In the genomic region with DNA sequence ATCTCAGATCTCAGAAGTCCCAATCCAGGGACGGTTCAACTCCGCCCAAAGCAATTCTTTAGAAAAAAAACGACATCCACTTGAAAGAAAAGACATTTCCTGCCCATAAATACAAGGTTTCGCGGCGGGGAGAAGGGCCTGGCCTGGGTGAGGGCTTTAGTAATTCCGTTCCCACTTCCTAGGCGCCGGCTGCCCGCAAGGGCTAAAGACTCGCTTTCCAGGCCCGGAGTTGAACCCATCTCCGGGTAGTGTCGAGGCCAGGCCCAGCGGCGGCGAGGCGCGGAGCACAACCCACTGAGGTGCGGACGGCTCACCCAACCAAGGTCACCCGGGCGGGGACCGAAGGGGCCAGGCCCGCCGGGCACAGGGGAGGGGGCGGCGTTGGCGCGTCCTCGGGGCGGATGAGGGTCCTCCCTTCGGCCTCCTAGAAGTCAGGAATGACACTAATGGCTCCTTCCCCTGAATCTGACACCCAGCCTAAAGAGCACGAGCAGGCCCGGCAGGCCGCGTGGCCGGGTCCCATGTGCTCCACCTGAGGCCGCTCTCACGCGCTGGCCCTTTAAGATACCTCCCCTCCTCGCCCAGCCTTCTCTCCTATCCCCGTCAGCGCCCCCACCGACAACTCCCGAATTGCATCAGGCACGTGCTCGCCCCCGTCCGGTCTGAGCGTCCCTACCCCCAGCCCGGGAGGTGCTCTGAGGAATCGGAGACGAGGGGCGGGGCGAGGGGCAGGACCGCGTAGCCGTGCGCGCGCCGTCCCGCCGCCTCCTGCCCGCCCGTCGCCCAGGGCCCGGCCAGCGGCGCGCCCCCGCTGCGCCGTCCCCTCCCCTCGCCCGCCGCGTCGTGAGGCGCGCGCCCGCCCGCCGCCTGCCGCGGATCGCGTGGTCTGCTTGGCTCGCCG, we compare ENCODE assay signal across 1 cellular context.
A peak's percentile ranks its signal among the peaks of the same experiment; 100 is the strongest.
TF ChIP-seq lines count a peak whose summit lies in the region.

No MANE protein-coding gene starts in this region.

TF ChIP-seq in K562, 482 proteins besides CTCF, POLR2A, EP300 and RAD21 (continued from another document and continues in another):
- TF ChIP-seq, protein P1, sequence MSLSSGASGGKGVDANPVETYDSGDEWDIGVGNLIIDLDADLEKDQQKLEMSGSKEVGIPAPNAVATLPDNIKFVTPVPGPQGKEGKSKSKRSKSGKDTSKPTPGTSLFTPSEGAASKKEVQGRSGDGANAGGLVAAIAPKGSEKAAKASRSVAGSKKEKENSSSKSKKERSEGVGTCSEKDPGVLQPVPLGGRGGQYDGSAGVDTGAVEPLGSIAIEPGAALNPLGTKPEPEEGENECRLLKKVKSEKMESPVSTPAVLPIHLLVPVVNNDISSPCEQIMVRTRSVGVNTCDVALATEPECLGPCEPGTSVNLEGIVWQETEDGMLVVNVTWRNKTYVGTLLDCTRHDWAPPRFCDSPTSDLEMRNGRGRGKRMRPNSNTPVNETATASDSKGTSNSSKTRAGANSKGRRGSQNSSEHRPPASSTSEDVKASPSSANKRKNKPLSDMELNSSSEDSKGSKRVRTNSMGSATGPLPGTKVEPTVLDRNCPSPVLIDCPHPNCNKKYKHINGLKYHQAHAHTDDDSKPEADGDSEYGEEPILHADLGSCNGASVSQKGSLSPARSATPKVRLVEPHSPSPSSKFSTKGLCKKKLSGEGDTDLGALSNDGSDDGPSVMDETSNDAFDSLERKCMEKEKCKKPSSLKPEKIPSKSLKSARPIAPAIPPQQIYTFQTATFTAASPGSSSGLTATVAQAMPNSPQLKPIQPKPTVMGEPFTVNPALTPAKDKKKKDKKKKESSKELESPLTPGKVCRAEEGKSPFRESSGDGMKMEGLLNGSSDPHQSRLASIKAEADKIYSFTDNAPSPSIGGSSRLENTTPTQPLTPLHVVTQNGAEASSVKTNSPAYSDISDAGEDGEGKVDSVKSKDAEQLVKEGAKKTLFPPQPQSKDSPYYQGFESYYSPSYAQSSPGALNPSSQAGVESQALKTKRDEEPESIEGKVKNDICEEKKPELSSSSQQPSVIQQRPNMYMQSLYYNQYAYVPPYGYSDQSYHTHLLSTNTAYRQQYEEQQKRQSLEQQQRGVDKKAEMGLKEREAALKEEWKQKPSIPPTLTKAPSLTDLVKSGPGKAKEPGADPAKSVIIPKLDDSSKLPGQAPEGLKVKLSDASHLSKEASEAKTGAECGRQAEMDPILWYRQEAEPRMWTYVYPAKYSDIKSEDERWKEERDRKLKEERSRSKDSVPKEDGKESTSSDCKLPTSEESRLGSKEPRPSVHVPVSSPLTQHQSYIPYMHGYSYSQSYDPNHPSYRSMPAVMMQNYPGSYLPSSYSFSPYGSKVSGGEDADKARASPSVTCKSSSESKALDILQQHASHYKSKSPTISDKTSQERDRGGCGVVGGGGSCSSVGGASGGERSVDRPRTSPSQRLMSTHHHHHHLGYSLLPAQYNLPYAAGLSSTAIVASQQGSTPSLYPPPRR (CRISPR knock-in tag; IDR thresholded peaks at IDR 0.05; ENCODE audit: borderline replicate concordance): peak; percentile 77; the same call in 1 of the 2 replicates
- TF ChIP-seq ZNF695 (CRISPR knock-in tag; IDR thresholded peaks at IDR 0.05) (0 out of 2 replicates have a peak, but pooled peaks have one; percentile 39), ZC3H11A (IDR thresholded peaks at IDR 0.05; ENCODE audit: low read depth, low read length) (no peak), TARDBP (IDR thresholded peaks at IDR 0.05) (no peak; the same call in 1 of the 2 replicates), NCOA4 (IDR thresholded peaks at IDR 0.05; ENCODE audit: partially characterized antibody) (no peak), HCFC1 (IDR thresholded peaks at IDR 0.05; ENCODE audit: low read depth, low read length) (peak; percentile 56; the same call in 1 of the 2 replicates), FOXJ2 (tag; IDR thresholded peaks at IDR 0.05) (no peak), SOX6 (IDR thresholded peaks at IDR 0.05) (peak; percentile 86), NUFIP1 (IDR thresholded peaks at IDR 0.05; ENCODE audit: partially characterized antibody) (no peak), POLR2G (IDR thresholded peaks at IDR 0.05; ENCODE audit: low read depth, low read length) (peak; percentile 82), ZNF699 (CRISPR knock-in tag; IDR thresholded peaks at IDR 0.05; ENCODE audit: insufficient replicate concordance) (no peak), FOXP1 (CRISPR knock-in tag; IDR thresholded peaks at IDR 0.05) (peak; percentile 99), ZNF766 (CRISPR knock-in tag; conservative IDR thresholded peaks at IDR 0.05) (peak; percentile 88), POLR3G (IDR thresholded peaks at IDR 0.05; ENCODE audit: extremely low read depth, insufficient read length, insufficient replicate concordance) (no peak), EGR1 (conservative IDR thresholded peaks at IDR 0.05) (peak; percentile 96), ZNF778 (CRISPR knock-in tag; IDR thresholded peaks at IDR 0.05) (no peak), ZNF436 (CRISPR knock-in tag; IDR thresholded peaks at IDR 0.05) (no peak), L3MBTL2 (IDR thresholded peaks at IDR 0.05) (peak; percentile 99), SMAD1 (IDR thresholded peaks at IDR 0.05; ENCODE audit: low read depth, low read length, partially characterized antibody) (peak; percentile 60), STAT5B (CRISPR knock-in tag; IDR thresholded peaks at IDR 0.05) (no peak), NR4A1 (CRISPR knock-in tag; IDR thresholded peaks at IDR 0.05) (0 out of 2 replicates have a peak, but pooled peaks have one; percentile 43), NR4A1 (tag; IDR thresholded peaks at IDR 0.05) (peak; percentile 80), ZBTB1 (CRISPR knock-in tag; IDR thresholded peaks at IDR 0.05; ENCODE audit: borderline replicate concordance, low read depth) (peak; percentile 85), IFI16 (CRISPR knock-in tag; IDR thresholded peaks at IDR 0.05) (no peak), TCFL5 (CRISPR knock-in tag; conservative IDR thresholded peaks at IDR 0.05) (no peak), KAT8 (IDR thresholded peaks at IDR 0.05; ENCODE audit: low read depth) (no peak), RBM15 (IDR thresholded peaks at IDR 0.05; ENCODE audit: insufficient read depth, low read length) (no peak), TAF7 (tag; IDR thresholded peaks at IDR 0.05) (no peak), NFATC3 (IDR thresholded peaks at IDR 0.05) (no peak), ZNF316 (IDR thresholded peaks at IDR 0.05) (no peak), THRAP3 (IDR thresholded peaks at IDR 0.05; ENCODE audit: borderline replicate concordance) (no peak), POLR3A (IDR thresholded peaks at IDR 0.05; ENCODE audit: borderline replicate concordance, extremely low read depth, insufficient read depth, insufficient read length) (no peak), POLR2B (IDR thresholded peaks at IDR 0.05; ENCODE audit: low read depth, partially characterized antibody) (peak; percentile 47), ZNF197 (CRISPR knock-in tag; IDR thresholded peaks at IDR 0.05; ENCODE audit: low read depth) (peak; percentile 88), DACH1 (IDR thresholded peaks at IDR 0.05; ENCODE audit: partially characterized antibody) (peak; percentile 74), POLR2AphosphoS2 (IDR thresholded peaks at IDR 0.05; ENCODE audit: low read length) (no peak), HDAC3 (IDR thresholded peaks at IDR 0.05; ENCODE audit: borderline replicate concordance, partially characterized antibody) (no peak), ZNF717 (CRISPR knock-in tag; IDR thresholded peaks at IDR 0.05) (no peak), MAZ (CRISPR knock-in tag; conservative IDR thresholded peaks at IDR 0.05 in 1 of 2, IDR thresholded peaks at IDR 0.05 in 1 of 2) (peak; percentile 95 to 96), MEF2A (IDR thresholded peaks at IDR 0.05; ENCODE audit: control insufficient read depth, low read depth, low read length) (0 out of 2 replicates have a peak, but pooled peaks have one; percentile 11), HNRNPL (IDR thresholded peaks at IDR 0.05; ENCODE audit: low read depth, low read length) (no peak)
- TF ChIP-seq, protein P2, sequence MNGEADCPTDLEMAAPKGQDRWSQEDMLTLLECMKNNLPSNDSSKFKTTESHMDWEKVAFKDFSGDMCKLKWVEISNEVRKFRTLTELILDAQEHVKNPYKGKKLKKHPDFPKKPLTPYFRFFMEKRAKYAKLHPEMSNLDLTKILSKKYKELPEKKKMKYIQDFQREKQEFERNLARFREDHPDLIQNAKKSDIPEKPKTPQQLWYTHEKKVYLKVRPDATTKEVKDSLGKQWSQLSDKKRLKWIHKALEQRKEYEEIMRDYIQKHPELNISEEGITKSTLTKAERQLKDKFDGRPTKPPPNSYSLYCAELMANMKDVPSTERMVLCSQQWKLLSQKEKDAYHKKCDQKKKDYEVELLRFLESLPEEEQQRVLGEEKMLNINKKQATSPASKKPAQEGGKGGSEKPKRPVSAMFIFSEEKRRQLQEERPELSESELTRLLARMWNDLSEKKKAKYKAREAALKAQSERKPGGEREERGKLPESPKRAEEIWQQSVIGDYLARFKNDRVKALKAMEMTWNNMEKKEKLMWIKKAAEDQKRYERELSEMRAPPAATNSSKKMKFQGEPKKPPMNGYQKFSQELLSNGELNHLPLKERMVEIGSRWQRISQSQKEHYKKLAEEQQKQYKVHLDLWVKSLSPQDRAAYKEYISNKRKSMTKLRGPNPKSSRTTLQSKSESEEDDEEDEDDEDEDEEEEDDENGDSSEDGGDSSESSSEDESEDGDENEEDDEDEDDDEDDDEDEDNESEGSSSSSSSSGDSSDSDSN (IDR thresholded peaks at IDR 0.05; ENCODE audit: borderline replicate concordance in 1 of 2, low read depth in 2 of 2, low read length in 2 of 2): peak in 1 of 2 experiments; percentile 57; a peak in 1 of 4 replicates
- TF ChIP-seq, protein P3, sequence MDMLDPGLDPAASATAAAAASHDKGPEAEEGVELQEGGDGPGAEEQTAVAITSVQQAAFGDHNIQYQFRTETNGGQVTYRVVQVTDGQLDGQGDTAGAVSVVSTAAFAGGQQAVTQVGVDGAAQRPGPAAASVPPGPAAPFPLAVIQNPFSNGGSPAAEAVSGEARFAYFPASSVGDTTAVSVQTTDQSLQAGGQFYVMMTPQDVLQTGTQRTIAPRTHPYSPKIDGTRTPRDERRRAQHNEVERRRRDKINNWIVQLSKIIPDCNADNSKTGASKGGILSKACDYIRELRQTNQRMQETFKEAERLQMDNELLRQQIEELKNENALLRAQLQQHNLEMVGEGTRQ (CRISPR knock-in tag; IDR thresholded peaks at IDR 0.05): peak; percentile 77
- TF ChIP-seq, protein P4, sequence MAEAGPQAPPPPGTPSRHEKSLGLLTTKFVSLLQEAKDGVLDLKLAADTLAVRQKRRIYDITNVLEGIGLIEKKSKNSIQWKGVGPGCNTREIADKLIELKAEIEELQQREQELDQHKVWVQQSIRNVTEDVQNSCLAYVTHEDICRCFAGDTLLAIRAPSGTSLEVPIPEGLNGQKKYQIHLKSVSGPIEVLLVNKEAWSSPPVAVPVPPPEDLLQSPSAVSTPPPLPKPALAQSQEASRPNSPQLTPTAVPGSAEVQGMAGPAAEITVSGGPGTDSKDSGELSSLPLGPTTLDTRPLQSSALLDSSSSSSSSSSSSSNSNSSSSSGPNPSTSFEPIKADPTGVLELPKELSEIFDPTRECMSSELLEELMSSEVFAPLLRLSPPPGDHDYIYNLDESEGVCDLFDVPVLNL (CRISPR knock-in tag; IDR thresholded peaks at IDR 0.05; ENCODE audit: low read depth): no peak
- TF ChIP-seq, protein P5, sequence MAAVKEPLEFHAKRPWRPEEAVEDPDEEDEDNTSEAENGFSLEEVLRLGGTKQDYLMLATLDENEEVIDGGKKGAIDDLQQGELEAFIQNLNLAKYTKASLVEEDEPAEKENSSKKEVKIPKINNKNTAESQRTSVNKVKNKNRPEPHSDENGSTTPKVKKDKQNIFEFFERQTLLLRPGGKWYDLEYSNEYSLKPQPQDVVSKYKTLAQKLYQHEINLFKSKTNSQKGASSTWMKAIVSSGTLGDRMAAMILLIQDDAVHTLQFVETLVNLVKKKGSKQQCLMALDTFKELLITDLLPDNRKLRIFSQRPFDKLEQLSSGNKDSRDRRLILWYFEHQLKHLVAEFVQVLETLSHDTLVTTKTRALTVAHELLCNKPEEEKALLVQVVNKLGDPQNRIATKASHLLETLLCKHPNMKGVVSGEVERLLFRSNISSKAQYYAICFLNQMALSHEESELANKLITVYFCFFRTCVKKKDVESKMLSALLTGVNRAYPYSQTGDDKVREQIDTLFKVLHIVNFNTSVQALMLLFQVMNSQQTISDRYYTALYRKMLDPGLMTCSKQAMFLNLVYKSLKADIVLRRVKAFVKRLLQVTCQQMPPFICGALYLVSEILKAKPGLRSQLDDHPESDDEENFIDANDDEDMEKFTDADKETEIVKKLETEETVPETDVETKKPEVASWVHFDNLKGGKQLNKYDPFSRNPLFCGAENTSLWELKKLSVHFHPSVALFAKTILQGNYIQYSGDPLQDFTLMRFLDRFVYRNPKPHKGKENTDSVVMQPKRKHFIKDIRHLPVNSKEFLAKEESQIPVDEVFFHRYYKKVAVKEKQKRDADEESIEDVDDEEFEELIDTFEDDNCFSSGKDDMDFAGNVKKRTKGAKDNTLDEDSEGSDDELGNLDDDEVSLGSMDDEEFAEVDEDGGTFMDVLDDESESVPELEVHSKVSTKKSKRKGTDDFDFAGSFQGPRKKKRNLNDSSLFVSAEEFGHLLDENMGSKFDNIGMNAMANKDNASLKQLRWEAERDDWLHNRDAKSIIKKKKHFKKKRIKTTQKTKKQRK (IDR thresholded peaks at IDR 0.05; ENCODE audit: borderline replicate concordance, low read depth, low read length): no peak
- TF ChIP-seq, protein P6, sequence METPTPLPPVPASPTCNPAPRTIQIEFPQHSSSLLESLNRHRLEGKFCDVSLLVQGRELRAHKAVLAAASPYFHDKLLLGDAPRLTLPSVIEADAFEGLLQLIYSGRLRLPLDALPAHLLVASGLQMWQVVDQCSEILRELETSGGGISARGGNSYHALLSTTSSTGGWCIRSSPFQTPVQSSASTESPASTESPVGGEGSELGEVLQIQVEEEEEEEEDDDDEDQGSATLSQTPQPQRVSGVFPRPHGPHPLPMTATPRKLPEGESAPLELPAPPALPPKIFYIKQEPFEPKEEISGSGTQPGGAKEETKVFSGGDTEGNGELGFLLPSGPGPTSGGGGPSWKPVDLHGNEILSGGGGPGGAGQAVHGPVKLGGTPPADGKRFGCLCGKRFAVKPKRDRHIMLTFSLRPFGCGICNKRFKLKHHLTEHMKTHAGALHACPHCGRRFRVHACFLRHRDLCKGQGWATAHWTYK (CRISPR knock-in tag; IDR thresholded peaks at IDR 0.05): peak; percentile 75; the same call in 1 of the 2 replicates
- TF ChIP-seq, protein P7, sequence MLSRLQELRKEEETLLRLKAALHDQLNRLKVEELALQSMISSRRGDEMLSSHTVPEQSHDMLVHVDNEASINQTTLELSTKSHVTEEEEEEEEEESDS (CRISPR knock-in tag; IDR thresholded peaks at IDR 0.05): no peak
- TF ChIP-seq, protein P8, sequence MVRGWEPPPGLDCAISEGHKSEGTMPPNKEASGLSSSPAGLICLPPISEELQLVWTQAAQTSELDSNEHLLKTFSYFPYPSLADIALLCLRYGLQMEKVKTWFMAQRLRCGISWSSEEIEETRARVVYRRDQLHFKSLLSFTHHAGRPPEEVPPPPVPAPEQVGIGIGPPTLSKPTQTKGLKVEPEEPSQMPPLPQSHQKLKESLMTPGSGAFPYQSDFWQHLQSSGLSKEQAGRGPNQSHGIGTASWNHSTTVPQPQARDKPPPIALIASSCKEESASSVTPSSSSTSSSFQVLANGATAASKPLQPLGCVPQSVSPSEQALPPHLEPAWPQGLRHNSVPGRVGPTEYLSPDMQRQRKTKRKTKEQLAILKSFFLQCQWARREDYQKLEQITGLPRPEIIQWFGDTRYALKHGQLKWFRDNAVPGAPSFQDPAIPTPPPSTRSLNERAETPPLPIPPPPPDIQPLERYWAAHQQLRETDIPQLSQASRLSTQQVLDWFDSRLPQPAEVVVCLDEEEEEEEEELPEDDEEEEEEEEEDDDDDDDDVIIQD (CRISPR knock-in tag; IDR thresholded peaks at IDR 0.05): no peak
- TF ChIP-seq, protein P9, sequence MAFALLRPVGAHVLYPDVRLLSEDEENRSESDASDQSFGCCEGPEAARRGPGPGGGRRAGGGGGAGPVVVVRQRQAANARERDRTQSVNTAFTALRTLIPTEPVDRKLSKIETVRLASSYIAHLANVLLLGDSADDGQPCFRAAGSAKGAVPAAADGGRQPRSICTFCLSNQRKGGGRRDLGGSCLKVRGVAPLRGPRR (CRISPR knock-in tag; IDR thresholded peaks at IDR 0.05): no peak
